11 cellular contexts compared by ENCODE assay signal in genomic region chr17:27458524-27458908, GRCh38. TPM values are rescaled to one million over a fixed set of nuclear protein-coding genes. Genes with fewer than 3 reads are reported as not detected.
A peak's percentile ranks its signal among the peaks of the same experiment; 100 is the strongest.
DNase-seq lines count a peak whose midpoint lies in the region; ATAC-seq, FAIRE-seq and TF ChIP-seq lines count a peak whose summit lies in the region.
"Had no signal": no experiment of that assay in that cellular context is flagged by ENCODE, and none has a peak within 500 bp of the region (broad histone marks: within the 10 kb centered on the region; RNA-seq: fewer than 3 reads in every experiment).

No MANE protein-coding gene starts in this region.

- H3K27ac Mint-ChIP-seq in GM23338 (no peak overlapping the region), mesothelial cell of epicardium (no peak overlapping the region)

- no peak for TF ChIP-seq EP300 in K562 (IDR thresholded peaks at IDR 0.05; ENCODE audit: low read length)

- H3F3A ChIP-seq in GM23338 (replicated peaks; ENCODE audit: low read depth), result peaks cover 8% of the 10 kb centered on the region; the same call in 1 of the 2 replicates

- no peak overlapping the region for H2AFZ ChIP-seq in GM23338
- 0 out of 2 replicates have a peak overlapping the region, but pooled peaks have one; percentile 0 for H2AFZ ChIP-seq in K562 (ENCODE audit: low read depth, low read length)

- H3K79me2 ChIP-seq in GM23338 (replicated peaks; ENCODE audit: insufficient read depth) (peaks cover 67% of the 10 kb centered on the region), K562 (ENCODE audit: control insufficient read depth, insufficient read depth, low read length) (peaks cover 70% of the 10 kb centered on the region)

- ATAC-seq in GM23338 (no peak; the same call in 2 of the 3 replicates), K562 (no peak), HG02798 (IDR thresholded peaks at IDR 0.05; ENCODE audit: poor library complexity, unreplicated experiment) (no peak), HG03432 (IDR thresholded peaks at IDR 0.05; ENCODE audit: unreplicated experiment) (no peak)
- ATAC-seq: gastrocnemius medialis had no signal

- H3K4me3 Mint-ChIP-seq in GM23338 (peak overlapping the region; percentile 91), mesothelial cell of epicardium (peak overlapping the region; percentile 79)

- H3K27me3 ChIP-seq in AG04450 (ENCODE audit: control insufficient read depth, insufficient read depth, low read length) (no peaks in the 10 kb centered on the region), GM23338 (ENCODE audit: insufficient read depth) (peaks cover 12% of the 10 kb centered on the region), K562 (ENCODE audit: control insufficient read depth in 2 of 2, insufficient read depth in 2 of 2, low read length in 2 of 2) (no peaks in the 10 kb centered on the region), SJCRH30 (peaks cover 6% of the 10 kb centered on the region; the same call in 1 of the 2 replicates)
- H3K27me3 ChIP-seq: gastrocnemius medialis had no signal

- DNase-seq in AG04450 (ENCODE audit: low read depth, low spot score) (no peak), GM23338 (ENCODE audit: low spot score) (peak; percentile 59), K562 (ENCODE audit: extremely low read depth in 1 of 4, low spot score in 3 of 4) (peak in 1 of 4 experiments; percentile 31), mesothelial cell of epicardium (ENCODE audit: low spot score in 2 of 2, unreplicated experiment in 2 of 2) (no peak), SJCRH30 (no peak)
- no peak for DNase-seq in activated effector memory CD4-positive, alpha-beta T cell treated with anti-CD3 and anti-CD28 coated beads, Interleukin-2, amount 50 U/mL, for 16 hours
- DNase-seq: gastrocnemius medialis, NCI-H187, SIG-M5 had no signal

- peaks cover 18% of the 10 kb centered on the region for H4K20me1 ChIP-seq in GM23338 (replicated peaks; ENCODE audit: insufficient read depth)
- peaks cover 4% of the 10 kb centered on the region; the same call in 1 of the 2 replicates for H4K20me1 ChIP-seq in K562 (replicated peaks; ENCODE audit: control insufficient read depth, insufficient read depth, low read length)

- 10% methylated on average over 6 of the region's 6 CpGs for WGBS in K562 (ENCODE audit: insufficient coverage, low coverage, missing lambda C conversion rate)

- POLR2A ChIA-PET in AG04450 (lab: Yijun Ruan, JAX), result interaction anchor here (0.7 to 1.0 kb wide), 2 partner anchors 13 to 76 kb away, joined by 3 read pairs; no protein-coding TSS in a partner anchor
- POLR2A ChIA-PET in K562 (lab: Yijun Ruan, JAX), result interaction anchor here (0.7 to 5.4 kb wide), 14 partner anchors 8 to 164 kb away, joined by 3 to 40 read pairs (median 3); no protein-coding TSS in a partner anchor

- peak overlapping the region; percentile 100 for H3K4me2 ChIP-seq in GM23338
- peak overlapping the region; percentile 86 for H3K4me2 ChIP-seq in K562 (ENCODE audit: insufficient read depth, low read length)

- intact Hi-C loops in K562 (cut with micrococcal nuclease), result loop anchor here (5.0 to 10.0 kb wide), 3 partner anchors 91 to 214 kb away; no protein-coding TSS in a partner anchor

- TF ChIP-seq RAD21 in K562 (CRISPR knock-in tag; conservative IDR thresholded peaks at IDR 0.05 in 1 of 2, IDR thresholded peaks at IDR 0.05 in 1 of 2), result no peak

- CTCF ChIA-PET in AG04450 (lab: Charles Lee), result interaction anchor here (0.6 to 10.5 kb wide), 6 partner anchors 8 to 142 kb away, joined by 3 to 94 read pairs (median 6); no protein-coding TSS in a partner anchor
- CTCF ChIA-PET in K562 (lab: Yijun Ruan, JAX; ENCODE audit: low intra/inter-chr PET ratio), result no interaction called here

- H3K9me3 Mint-ChIP-seq in GM23338 (no peaks in the 10 kb centered on the region), mesothelial cell of epicardium (no peaks in the 10 kb centered on the region)

- peak overlapping the region; percentile 97 for H3K4me3 ChIP-seq in AG04450 (ENCODE audit: low read depth, low read length)
- peak overlapping the region; percentile 96 for H3K4me3 ChIP-seq in GM23338
- peak overlapping the region; percentile 88 for H3K4me3 ChIP-seq in K562
- H3K4me3 ChIP-seq in SJCRH30, result no peak overlapping the region

- peaks cover 52% of the 10 kb centered on the region for H3K4me1 Mint-ChIP-seq in GM23338
- peaks cover 26% of the 10 kb centered on the region for H3K4me1 Mint-ChIP-seq in mesothelial cell of epicardium

- peaks cover 4% of the 10 kb centered on the region; the same call in 1 of the 3 replicates for H3K36me3 Mint-ChIP-seq in GM23338 (ENCODE audit: low read depth)
- H3K36me3 Mint-ChIP-seq in mesothelial cell of epicardium, result no peaks in the 10 kb centered on the region

- in situ Hi-C loops in K562 (cut with MboI), result no loop called here

- H3K9me1 ChIP-seq in K562 (ENCODE audit: control insufficient read depth, insufficient read depth, low read length), result no peaks in the 10 kb centered on the region

- H3K27ac ChIP-seq in AG04450 (ENCODE audit: low read depth, low read length) (no peak overlapping the region), GM23338 (ENCODE audit: low read depth) (0 out of 2 replicates have a peak overlapping the region, but pooled peaks have one; percentile 18), K562 (ENCODE audit: extremely low read depth, low read depth, low read length) (peak overlapping the region; percentile 8; the same call in 1 of the 3 replicates), SJCRH30 (no peak overlapping the region)
- H3K27ac ChIP-seq: gastrocnemius medialis had no signal

- TF ChIP-seq CTCF in AG04450 (IDR thresholded peaks at IDR 0.05; ENCODE audit: low read depth, low read length) (no peak), GM23338 (conservative IDR thresholded peaks at IDR 0.05; ENCODE audit: low read depth in 2 of 2) (no peak), K562 (IDR thresholded peaks at IDR 0.05 in 2 of 3, conservative IDR thresholded peaks at IDR 0.05 in 1 of 3; ENCODE audit: insufficient read depth in 2 of 3, low read depth in 1 of 3, low read length in 3 of 3) (no peak), mesothelial cell of epicardium (IDR thresholded peaks at IDR 0.05; ENCODE audit: unreplicated experiment) (no peak)

- no peak for TF ChIP-seq POLR2A in K562 (conservative IDR thresholded peaks at IDR 0.05)

- FAIRE-seq in K562 (lab: Jason Lieb, UNC), result no peak

- H3K36me3 ChIP-seq in GM23338 (ENCODE audit: insufficient read depth) (no peaks in the 10 kb centered on the region), K562 (ENCODE audit: control insufficient read depth, insufficient read depth, low read length) (peaks cover 11% of the 10 kb centered on the region; the same call in 1 of the 3 replicates), SJCRH30 (no peaks in the 10 kb centered on the region)
- H3K36me3 ChIP-seq: gastrocnemius medialis had no signal

- peaks cover 12% of the 10 kb centered on the region for H3K27me3 Mint-ChIP-seq in GM23338 (ENCODE audit: insufficient read depth, low read depth, poor library complexity)
- peaks cover 20% of the 10 kb centered on the region for H3K27me3 Mint-ChIP-seq in mesothelial cell of epicardium (ENCODE audit: low read depth)

- no TSS peak for BruUV-seq in K562 (replicated peaks; lab: Mats Ljungman, UMichigan)

- H3K9me2 ChIP-seq in GM23338 (ENCODE audit: insufficient read depth), result no peaks in the 10 kb centered on the region

- H3K4me1 ChIP-seq in GM23338 (ENCODE audit: insufficient read depth) (peaks cover 55% of the 10 kb centered on the region), K562 (replicated peaks in 1 of 2; ENCODE audit: control insufficient read depth in 2 of 2, insufficient read depth in 2 of 2, low read length in 2 of 2) (peaks cover 60 to 61% of the 10 kb centered on the region in 2 experiments), SJCRH30 (peaks cover 22% of the 10 kb centered on the region)

- peak overlapping the region; percentile 71 to 86 for H3K9ac ChIP-seq in K562 (ENCODE audit: insufficient read depth in 1 of 2, low read depth in 2 of 2, low read length in 2 of 2)

- H3K9me3 ChIP-seq in AG04450 (ENCODE audit: control insufficient read depth, insufficient read depth, low read length) (peaks cover 3% of the 10 kb centered on the region; the same call in 1 of the 2 replicates), K562 (replicated peaks; ENCODE audit: control insufficient read depth, insufficient read depth, low read depth, low read length) (no peaks in the 10 kb centered on the region), SJCRH30 (replicated peaks) (no peaks in the 10 kb centered on the region)
- H3K9me3 ChIP-seq: gastrocnemius medialis had no signal

TF ChIP-seq in GM23338, 12 proteins besides CTCF, POLR2A, EP300 and RAD21 (continues in another document):
- no peak for TF ChIP-seq JUNB (IDR thresholded peaks at IDR 0.05; ENCODE audit: unreplicated experiment)
- TF ChIP-seq CREB1 (CRISPR knock-in tag; IDR thresholded peaks at IDR 0.05; ENCODE audit: low read depth), result no peak
- TF ChIP-seq NANOG (IDR thresholded peaks at IDR 0.05; ENCODE audit: borderline replicate concordance), result no peak

RNA-seq across cellular contexts. Expression of gene KSR1, which starts 2.3 kb away (rescaled TPM):
- 28.2 and 34.9 TPM in 2 replicates for polyA plus RNA-seq in AG04450 (2011; rRNA removed)
- polyA minus RNA-seq in AG04450 (2011; rRNA and poly(A)+ RNA removed), result 56.0 and 69.7 TPM in 2 replicates
- 35.6 and 53.2 TPM in 2 replicates for total RNA-seq in GM23338 (2014; rRNA removed; shearing (Covaris generic))
- 7.8 and 8.5 TPM in 2 replicates for polyA plus RNA-seq in GM23338 (2016; fragmentation: Nextera tagmentation; extraction: Ambion mirVana)
- total RNA-seq in K562 (2011; cell fraction: chromatin; rRNA removed; ENCODE audit: low replicate concordance), result 221 and 371 TPM in 2 replicates
- 168 and 203 TPM in 2 replicates for total RNA-seq in K562 (2011; cell fraction: nucleolus; rRNA removed)
- 226 and 236 TPM in 2 replicates for total RNA-seq in K562 (2011; cell fraction: nucleoplasm; rRNA removed)
- 17.8 and 18.2 TPM in 2 replicates for total RNA-seq in K562 (2014; rRNA removed)
- total RNA-seq in K562 (2014; rRNA removed; fragmentation: Illumina TruSeq; extraction: Trizol), result 14.7 and 18.4 TPM in 2 replicates
- 9.6 and 10.9 TPM in 2 replicates for total RNA-seq in K562 (2015; rRNA removed; fragmentation: Illumina TruSeq; extraction: Trizol)
- total RNA-seq in K562 (2021), result 48.0 and 51.7 TPM in 2 replicates
- 16.4 and 20.2 TPM in 2 replicates for polyA plus RNA-seq in K562 (2011; rRNA removed)
- polyA plus RNA-seq in K562 (2011; cell fraction: cytosol; rRNA removed), result 9.1 and 16.1 TPM in 2 replicates
- 52.3 and 120 TPM in 2 replicates for polyA plus RNA-seq in K562 (2011; cell fraction: nucleus; rRNA removed)
- 27.7 and 56.2 TPM in 2 replicates for polyA plus RNA-seq in K562 (2012)
- 36.9 and 38.0 TPM in 2 replicates for polyA plus RNA-seq in K562 (2014; fragmentation: Illumina TruSeq; extraction: Trizol)
- polyA plus RNA-seq in K562 (2014; fragmentation: Nextera tagmentation; extraction: Ambion mirVana), result 1 to 10 TPM; 1.4 TPM
- 29.4 and 33.6 TPM in 2 replicates for polyA plus RNA-seq in K562 (2014; rRNA removed)
- 19.1 and 30.3 TPM in 2 replicates for polyA minus RNA-seq in K562 (2011; rRNA and poly(A)+ RNA removed)
- polyA minus RNA-seq in K562 (2011; cell fraction: cytosol; rRNA and poly(A)+ RNA removed), result 12.2 and 19.3 TPM in 2 replicates
- polyA minus RNA-seq in K562 (2011; cell fraction: nucleus; rRNA and poly(A)+ RNA removed), result 31.8 and 39.9 TPM in 2 replicates
- 64.0 to 69.4 TPM (median 64.5 TPM) in 3 replicates for total RNA-seq in mesothelial cell of epicardium
- total RNA-seq in SJCRH30 (2014; rRNA removed; shearing (Covaris generic)), result 35.9 and 37.6 TPM in 2 replicates

Comparison
In these comparisons a context has a peak if more than half of its experiments do, and no peak if none do; other contexts are left out.
1. H3K27ac ChIP-seq: peak in GM23338 (single experiment) and K562 (single experiment); none in AG04450 (single experiment) and SJCRH30 (single experiment).